Comparison of ENCODE assay signal across 2 cellular contexts in the genomic region with DNA sequence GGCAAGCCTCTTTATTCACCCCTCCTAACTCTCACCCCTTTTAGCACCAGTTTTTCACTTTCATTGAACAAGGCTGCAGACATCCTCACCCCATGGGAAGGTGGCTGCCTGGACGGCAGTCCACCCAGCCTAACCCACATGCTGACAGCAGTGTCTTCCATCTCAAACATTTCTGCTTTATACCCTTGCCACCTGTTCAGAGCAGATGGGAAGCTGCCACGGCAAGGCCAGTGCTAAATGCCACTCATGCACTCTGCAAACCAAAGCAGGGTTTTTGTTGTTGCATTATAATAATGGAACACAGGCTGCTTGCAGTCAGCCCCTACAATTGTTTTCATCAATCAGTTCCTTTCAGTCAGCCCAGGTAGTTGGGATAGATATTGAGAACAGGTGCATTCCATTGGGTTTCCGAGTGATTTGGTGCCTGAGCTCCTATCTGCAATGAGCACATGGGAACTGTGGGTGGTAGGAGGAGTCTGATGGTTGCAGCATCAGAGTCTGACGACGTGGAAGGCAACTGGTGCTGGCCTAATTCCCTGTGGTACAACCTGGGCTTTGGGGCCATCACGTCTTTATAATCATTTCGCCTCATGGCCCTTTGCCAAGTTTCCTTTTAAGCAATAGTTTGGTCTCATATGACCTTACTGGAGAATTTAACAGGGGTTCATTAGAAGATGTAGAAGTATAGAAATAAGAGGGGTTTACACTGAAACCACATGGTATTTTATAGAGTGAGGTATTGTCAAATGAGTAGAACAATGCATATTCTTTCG.
TF ChIP-seq lines count a peak whose summit lies in the region.

No MANE protein-coding gene starts in this region.

TF ChIP-seq in liver, 16 proteins besides CTCF, POLR2A, EP300 and RAD21 (continued from another document):
- TF ChIP-seq, protein P1, sequence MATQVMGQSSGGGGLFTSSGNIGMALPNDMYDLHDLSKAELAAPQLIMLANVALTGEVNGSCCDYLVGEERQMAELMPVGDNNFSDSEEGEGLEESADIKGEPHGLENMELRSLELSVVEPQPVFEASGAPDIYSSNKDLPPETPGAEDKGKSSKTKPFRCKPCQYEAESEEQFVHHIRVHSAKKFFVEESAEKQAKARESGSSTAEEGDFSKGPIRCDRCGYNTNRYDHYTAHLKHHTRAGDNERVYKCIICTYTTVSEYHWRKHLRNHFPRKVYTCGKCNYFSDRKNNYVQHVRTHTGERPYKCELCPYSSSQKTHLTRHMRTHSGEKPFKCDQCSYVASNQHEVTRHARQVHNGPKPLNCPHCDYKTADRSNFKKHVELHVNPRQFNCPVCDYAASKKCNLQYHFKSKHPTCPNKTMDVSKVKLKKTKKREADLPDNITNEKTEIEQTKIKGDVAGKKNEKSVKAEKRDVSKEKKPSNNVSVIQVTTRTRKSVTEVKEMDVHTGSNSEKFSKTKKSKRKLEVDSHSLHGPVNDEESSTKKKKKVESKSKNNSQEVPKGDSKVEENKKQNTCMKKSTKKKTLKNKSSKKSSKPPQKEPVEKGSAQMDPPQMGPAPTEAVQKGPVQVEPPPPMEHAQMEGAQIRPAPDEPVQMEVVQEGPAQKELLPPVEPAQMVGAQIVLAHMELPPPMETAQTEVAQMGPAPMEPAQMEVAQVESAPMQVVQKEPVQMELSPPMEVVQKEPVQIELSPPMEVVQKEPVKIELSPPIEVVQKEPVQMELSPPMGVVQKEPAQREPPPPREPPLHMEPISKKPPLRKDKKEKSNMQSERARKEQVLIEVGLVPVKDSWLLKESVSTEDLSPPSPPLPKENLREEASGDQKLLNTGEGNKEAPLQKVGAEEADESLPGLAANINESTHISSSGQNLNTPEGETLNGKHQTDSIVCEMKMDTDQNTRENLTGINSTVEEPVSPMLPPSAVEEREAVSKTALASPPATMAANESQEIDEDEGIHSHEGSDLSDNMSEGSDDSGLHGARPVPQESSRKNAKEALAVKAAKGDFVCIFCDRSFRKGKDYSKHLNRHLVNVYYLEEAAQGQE (IDR thresholded peaks at IDR 0.05): no peak
- peak in 1 of 2 donors; percentile 44 for TF ChIP-seq GABPA (IDR thresholded peaks at IDR 0.05 in 1 of 2, conservative IDR thresholded peaks at IDR 0.05 in 1 of 2)
- TF ChIP-seq TAF1 (conservative IDR thresholded peaks at IDR 0.05): no peak
- TF ChIP-seq, protein P2, sequence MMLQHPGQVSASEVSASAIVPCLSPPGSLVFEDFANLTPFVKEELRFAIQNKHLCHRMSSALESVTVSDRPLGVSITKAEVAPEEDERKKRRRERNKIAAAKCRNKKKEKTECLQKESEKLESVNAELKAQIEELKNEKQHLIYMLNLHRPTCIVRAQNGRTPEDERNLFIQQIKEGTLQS (IDR thresholded peaks at IDR 0.05): peak; percentile 93
- TF ChIP-seq NR2F2 (IDR thresholded peaks at IDR 0.05): no peak
- TF ChIP-seq, protein P3, sequence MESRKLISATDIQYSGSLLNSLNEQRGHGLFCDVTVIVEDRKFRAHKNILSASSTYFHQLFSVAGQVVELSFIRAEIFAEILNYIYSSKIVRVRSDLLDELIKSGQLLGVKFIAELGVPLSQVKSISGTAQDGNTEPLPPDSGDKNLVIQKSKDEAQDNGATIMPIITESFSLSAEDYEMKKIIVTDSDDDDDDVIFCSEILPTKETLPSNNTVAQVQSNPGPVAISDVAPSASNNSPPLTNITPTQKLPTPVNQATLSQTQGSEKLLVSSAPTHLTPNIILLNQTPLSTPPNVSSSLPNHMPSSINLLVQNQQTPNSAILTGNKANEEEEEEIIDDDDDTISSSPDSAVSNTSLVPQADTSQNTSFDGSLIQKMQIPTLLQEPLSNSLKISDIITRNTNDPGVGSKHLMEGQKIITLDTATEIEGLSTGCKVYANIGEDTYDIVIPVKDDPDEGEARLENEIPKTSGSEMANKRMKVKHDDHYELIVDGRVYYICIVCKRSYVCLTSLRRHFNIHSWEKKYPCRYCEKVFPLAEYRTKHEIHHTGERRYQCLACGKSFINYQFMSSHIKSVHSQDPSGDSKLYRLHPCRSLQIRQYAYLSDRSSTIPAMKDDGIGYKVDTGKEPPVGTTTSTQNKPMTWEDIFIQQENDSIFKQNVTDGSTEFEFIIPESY (IDR thresholded peaks at IDR 0.05): peak; percentile 52
- no peak for TF ChIP-seq FOXA2 (IDR thresholded peaks at IDR 0.05)
- TF ChIP-seq RXRA (IDR thresholded peaks at IDR 0.05): peak; percentile 77 to 80
- peak; percentile 54 to 72 for TF ChIP-seq HNF4A (conservative IDR thresholded peaks at IDR 0.05)
- TF ChIP-seq JUND (IDR thresholded peaks at IDR 0.05): no peak
- peak; percentile 68 for TF ChIP-seq YY1 (IDR thresholded peaks at IDR 0.05)

TF ChIP-seq in HepG2, 621 proteins besides CTCF, POLR2A, EP300 and RAD21:
- TF ChIP-seq, protein P4, sequence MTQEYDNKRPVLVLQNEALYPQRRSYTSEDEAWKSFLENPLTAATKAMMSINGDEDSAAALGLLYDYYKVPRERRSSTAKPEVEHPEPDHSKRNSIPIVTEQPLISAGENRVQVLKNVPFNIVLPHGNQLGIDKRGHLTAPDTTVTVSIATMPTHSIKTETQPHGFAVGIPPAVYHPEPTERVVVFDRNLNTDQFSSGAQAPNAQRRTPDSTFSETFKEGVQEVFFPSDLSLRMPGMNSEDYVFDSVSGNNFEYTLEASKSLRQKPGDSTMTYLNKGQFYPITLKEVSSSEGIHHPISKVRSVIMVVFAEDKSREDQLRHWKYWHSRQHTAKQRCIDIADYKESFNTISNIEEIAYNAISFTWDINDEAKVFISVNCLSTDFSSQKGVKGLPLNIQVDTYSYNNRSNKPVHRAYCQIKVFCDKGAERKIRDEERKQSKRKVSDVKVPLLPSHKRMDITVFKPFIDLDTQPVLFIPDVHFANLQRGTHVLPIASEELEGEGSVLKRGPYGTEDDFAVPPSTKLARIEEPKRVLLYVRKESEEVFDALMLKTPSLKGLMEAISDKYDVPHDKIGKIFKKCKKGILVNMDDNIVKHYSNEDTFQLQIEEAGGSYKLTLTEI (CRISPR knock-in tag; conservative IDR thresholded peaks at IDR 0.05): no peak
- TF ChIP-seq PITX1 (CRISPR knock-in tag; IDR thresholded peaks at IDR 0.05) (no peak), HNRNPK (IDR thresholded peaks at IDR 0.05; ENCODE audit: low read depth, low read length, poor library complexity, severe bottlenecking) (no peak), ZBTB42 (CRISPR knock-in tag; IDR thresholded peaks at IDR 0.05) (no peak), SP140L (CRISPR knock-in tag; IDR thresholded peaks at IDR 0.05; ENCODE audit: borderline replicate concordance) (no peak), HNRNPH1 (optimal IDR thresholded peaks at IDR 0.05; ENCODE audit: low read depth, low read length) (no peak), ZNF530 (CRISPR knock-in tag; IDR thresholded peaks at IDR 0.05; ENCODE audit: low read depth) (no peak), KLF12 (CRISPR knock-in tag; IDR thresholded peaks at IDR 0.05; ENCODE audit: borderline replicate concordance) (no peak), TEAD2 (CRISPR knock-in tag; IDR thresholded peaks at IDR 0.05) (no peak), SRSF1 (optimal IDR thresholded peaks at IDR 0.05; ENCODE audit: low read depth, low read length) (no peak), SALL2 (CRISPR knock-in tag; IDR thresholded peaks at IDR 0.05) (no peak), POLR2G (IDR thresholded peaks at IDR 0.05; ENCODE audit: low read depth, low read length) (no peak), MYC (CRISPR knock-in tag; IDR thresholded peaks at IDR 0.05; ENCODE audit: borderline replicate concordance) (no peak), SRF (IDR thresholded peaks at IDR 0.05; ENCODE audit: low read depth, low read length) (no peak)
- TF ChIP-seq, protein P5, sequence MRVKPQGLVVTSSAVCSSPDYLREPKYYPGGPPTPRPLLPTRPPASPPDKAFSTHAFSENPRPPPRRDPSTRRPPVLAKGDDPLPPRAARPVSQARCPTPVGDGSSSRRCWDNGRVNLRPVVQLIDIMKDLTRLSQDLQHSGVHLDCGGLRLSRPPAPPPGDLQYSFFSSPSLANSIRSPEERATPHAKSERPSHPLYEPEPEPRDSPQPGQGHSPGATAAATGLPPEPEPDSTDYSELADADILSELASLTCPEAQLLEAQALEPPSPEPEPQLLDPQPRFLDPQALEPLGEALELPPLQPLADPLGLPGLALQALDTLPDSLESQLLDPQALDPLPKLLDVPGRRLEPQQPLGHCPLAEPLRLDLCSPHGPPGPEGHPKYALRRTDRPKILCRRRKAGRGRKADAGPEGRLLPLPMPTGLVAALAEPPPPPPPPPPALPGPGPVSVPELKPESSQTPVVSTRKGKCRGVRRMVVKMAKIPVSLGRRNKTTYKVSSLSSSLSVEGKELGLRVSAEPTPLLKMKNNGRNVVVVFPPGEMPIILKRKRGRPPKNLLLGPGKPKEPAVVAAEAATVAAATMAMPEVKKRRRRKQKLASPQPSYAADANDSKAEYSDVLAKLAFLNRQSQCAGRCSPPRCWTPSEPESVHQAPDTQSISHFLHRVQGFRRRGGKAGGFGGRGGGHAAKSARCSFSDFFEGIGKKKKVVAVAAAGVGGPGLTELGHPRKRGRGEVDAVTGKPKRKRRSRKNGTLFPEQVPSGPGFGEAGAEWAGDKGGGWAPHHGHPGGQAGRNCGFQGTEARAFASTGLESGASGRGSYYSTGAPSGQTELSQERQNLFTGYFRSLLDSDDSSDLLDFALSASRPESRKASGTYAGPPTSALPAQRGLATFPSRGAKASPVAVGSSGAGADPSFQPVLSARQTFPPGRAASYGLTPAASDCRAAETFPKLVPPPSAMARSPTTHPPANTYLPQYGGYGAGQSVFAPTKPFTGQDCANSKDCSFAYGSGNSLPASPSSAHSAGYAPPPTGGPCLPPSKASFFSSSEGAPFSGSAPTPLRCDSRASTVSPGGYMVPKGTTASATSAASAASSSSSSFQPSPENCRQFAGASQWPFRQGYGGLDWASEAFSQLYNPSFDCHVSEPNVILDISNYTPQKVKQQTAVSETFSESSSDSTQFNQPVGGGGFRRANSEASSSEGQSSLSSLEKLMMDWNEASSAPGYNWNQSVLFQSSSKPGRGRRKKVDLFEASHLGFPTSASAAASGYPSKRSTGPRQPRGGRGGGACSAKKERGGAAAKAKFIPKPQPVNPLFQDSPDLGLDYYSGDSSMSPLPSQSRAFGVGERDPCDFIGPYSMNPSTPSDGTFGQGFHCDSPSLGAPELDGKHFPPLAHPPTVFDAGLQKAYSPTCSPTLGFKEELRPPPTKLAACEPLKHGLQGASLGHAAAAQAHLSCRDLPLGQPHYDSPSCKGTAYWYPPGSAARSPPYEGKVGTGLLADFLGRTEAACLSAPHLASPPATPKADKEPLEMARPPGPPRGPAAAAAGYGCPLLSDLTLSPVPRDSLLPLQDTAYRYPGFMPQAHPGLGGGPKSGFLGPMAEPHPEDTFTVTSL (CRISPR knock-in tag; IDR thresholded peaks at IDR 0.05; ENCODE audit: borderline replicate concordance): no peak
- TF ChIP-seq, protein P6, sequence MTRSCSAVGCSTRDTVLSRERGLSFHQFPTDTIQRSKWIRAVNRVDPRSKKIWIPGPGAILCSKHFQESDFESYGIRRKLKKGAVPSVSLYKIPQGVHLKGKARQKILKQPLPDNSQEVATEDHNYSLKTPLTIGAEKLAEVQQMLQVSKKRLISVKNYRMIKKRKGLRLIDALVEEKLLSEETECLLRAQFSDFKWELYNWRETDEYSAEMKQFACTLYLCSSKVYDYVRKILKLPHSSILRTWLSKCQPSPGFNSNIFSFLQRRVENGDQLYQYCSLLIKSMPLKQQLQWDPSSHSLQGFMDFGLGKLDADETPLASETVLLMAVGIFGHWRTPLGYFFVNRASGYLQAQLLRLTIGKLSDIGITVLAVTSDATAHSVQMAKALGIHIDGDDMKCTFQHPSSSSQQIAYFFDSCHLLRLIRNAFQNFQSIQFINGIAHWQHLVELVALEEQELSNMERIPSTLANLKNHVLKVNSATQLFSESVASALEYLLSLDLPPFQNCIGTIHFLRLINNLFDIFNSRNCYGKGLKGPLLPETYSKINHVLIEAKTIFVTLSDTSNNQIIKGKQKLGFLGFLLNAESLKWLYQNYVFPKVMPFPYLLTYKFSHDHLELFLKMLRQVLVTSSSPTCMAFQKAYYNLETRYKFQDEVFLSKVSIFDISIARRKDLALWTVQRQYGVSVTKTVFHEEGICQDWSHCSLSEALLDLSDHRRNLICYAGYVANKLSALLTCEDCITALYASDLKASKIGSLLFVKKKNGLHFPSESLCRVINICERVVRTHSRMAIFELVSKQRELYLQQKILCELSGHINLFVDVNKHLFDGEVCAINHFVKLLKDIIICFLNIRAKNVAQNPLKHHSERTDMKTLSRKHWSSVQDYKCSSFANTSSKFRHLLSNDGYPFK (CRISPR knock-in tag; IDR thresholded peaks at IDR 0.05; ENCODE audit: borderline replicate concordance): no peak
- TF ChIP-seq, protein P7, sequence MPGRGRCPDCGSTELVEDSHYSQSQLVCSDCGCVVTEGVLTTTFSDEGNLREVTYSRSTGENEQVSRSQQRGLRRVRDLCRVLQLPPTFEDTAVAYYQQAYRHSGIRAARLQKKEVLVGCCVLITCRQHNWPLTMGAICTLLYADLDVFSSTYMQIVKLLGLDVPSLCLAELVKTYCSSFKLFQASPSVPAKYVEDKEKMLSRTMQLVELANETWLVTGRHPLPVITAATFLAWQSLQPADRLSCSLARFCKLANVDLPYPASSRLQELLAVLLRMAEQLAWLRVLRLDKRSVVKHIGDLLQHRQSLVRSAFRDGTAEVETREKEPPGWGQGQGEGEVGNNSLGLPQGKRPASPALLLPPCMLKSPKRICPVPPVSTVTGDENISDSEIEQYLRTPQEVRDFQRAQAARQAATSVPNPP (CRISPR knock-in tag; IDR thresholded peaks at IDR 0.05): no peak
- TF ChIP-seq, protein P8, sequence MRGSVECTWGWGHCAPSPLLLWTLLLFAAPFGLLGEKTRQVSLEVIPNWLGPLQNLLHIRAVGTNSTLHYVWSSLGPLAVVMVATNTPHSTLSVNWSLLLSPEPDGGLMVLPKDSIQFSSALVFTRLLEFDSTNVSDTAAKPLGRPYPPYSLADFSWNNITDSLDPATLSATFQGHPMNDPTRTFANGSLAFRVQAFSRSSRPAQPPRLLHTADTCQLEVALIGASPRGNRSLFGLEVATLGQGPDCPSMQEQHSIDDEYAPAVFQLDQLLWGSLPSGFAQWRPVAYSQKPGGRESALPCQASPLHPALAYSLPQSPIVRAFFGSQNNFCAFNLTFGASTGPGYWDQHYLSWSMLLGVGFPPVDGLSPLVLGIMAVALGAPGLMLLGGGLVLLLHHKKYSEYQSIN (CRISPR knock-in tag; IDR thresholded peaks at IDR 0.05; ENCODE audit: borderline replicate concordance): no peak
- TF ChIP-seq, protein P9, sequence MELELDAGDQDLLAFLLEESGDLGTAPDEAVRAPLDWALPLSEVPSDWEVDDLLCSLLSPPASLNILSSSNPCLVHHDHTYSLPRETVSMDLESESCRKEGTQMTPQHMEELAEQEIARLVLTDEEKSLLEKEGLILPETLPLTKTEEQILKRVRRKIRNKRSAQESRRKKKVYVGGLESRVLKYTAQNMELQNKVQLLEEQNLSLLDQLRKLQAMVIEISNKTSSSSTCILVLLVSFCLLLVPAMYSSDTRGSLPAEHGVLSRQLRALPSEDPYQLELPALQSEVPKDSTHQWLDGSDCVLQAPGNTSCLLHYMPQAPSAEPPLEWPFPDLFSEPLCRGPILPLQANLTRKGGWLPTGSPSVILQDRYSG (CRISPR knock-in tag; IDR thresholded peaks at IDR 0.05): no peak
